Comparison of ENCODE assay signal across 8 cellular contexts in genomic region chr15:64809649-64810498, GRCh38. TPM values are rescaled to one million over a fixed set of nuclear protein-coding genes. Genes with fewer than 3 reads are reported as not detected.
DNase-seq lines count a peak whose midpoint lies in the region; ATAC-seq and TF ChIP-seq lines count a peak whose summit lies in the region.

No MANE protein-coding gene starts in this region.

- no peaks in the 10 kb centered on the region for H3K79me1 ChIP-seq in IMR-90 (ENCODE audit: low read depth in 1 of 2, low read length in 2 of 2)

- H4K91ac ChIP-seq in IMR-90 (ENCODE audit: insufficient read depth, low read depth, low read length): no peak overlapping the region

- WGBS in IMR-90 (ENCODE audit: extremely low coverage in 2 of 2, insufficient read length in 1 of 2), 2 experiments: 17% methylated on average over 2 of the region's 14 CpGs; no CpG with 5 or more reads in 1 of the 2 experiments

- TF ChIP-seq POLR2A in IMR-90 (IDR thresholded peaks at IDR 0.05; ENCODE audit: low read depth, low read length): no peak

- H2BK5ac ChIP-seq in IMR-90 (ENCODE audit: low read depth, low read length, poor library complexity, severe bottlenecking): no peak overlapping the region

- H3K9me3 ChIP-seq in IMR-90 (ENCODE audit: control insufficient read depth, insufficient read depth, low read length) (no peaks in the 10 kb centered on the region), fibroblast of lung (ENCODE audit: control insufficient read depth, insufficient read depth, low read depth, low read length) (no peaks in the 10 kb centered on the region)
- H3K9me3 ChIP-seq in naive thymus-derived CD4-positive, alpha-beta T cell (ENCODE audit: control insufficient read depth in 2 of 3, low read length in 3 of 3): no peaks in the 10 kb centered on the region

- H3K23ac ChIP-seq in IMR-90 (ENCODE audit: low read depth, low read length): no peak overlapping the region

- no peak overlapping the region for H4K5ac ChIP-seq in IMR-90 (ENCODE audit: low read depth, low read length)

- H4K20me1 ChIP-seq in IMR-90 (ENCODE audit: insufficient read depth, low read length) (no peaks in the 10 kb centered on the region), fibroblast of lung (ENCODE audit: control insufficient read depth, extremely low read depth, insufficient read depth, low read length) (no peaks in the 10 kb centered on the region)

- H3K36me3 Mint-ChIP-seq in naive thymus-derived CD4-positive, alpha-beta T cell: peaks cover 0 to 2% (median 0%) of the 10 kb centered on the region in 5 donors

- TF ChIP-seq CTCF in IMR-90 (conservative IDR thresholded peaks at IDR 0.05; ENCODE audit: low read depth, low read length) (peak; percentile 91), fibroblast of lung (conservative IDR thresholded peaks at IDR 0.05 in 1 of 2, IDR thresholded peaks at IDR 0.05 in 1 of 2; ENCODE audit: low read depth in 1 of 2, low read length in 2 of 2) (peak; percentile 90)

- no TSS peak for BruUV-seq in IMR-90 (replicated peaks; lab: Mats Ljungman, UMichigan)

- 0 out of 2 replicates have a peak overlapping the region, but pooled peaks have one; percentile 45 for H2AK5ac ChIP-seq in IMR-90 (ENCODE audit: low read depth, low read length)

- H3K36me3 ChIP-seq in IMR-90 (ENCODE audit: control insufficient read depth, insufficient read depth, low read length): no peaks in the 10 kb centered on the region
- H3K36me3 ChIP-seq in fibroblast of lung (ENCODE audit: control insufficient read depth, insufficient read depth, low read length): no peaks in the 10 kb centered on the region
- no peaks in the 10 kb centered on the region for H3K36me3 ChIP-seq in naive thymus-derived CD4-positive, alpha-beta T cell (ENCODE audit: control insufficient read depth in 2 of 3, insufficient read depth in 3 of 3, low read length in 3 of 3)

- no peak overlapping the region for H3K4me3 Mint-ChIP-seq in naive thymus-derived CD4-positive, alpha-beta T cell
- H3K4me3 Mint-ChIP-seq in stimulated activated naive CD8-positive, alpha-beta T cell treated with anti-CD3 and anti-CD28 coated beads, Interleukin-15, amount 100 ng/mL, for 72 hours: no peak overlapping the region

- H3K79me2 ChIP-seq in fibroblast of lung (ENCODE audit: control insufficient read depth, insufficient read depth, low read length): no peaks in the 10 kb centered on the region

- CTCF ChIA-PET in IMR-90 (lab: Yijun Ruan, JAX): interaction anchor here (0.6 to 1.7 kb wide), 14 partner anchors 8 to 1012 kb away, joined by 3 to 11 read pairs (median 4); partner anchors contain the start of gene PIF1
- CTCF ChIA-PET in naive thymus-derived CD4-positive, alpha-beta T cell (lab: Charles Lee): interaction anchor here (0.5 to 2.2 kb wide), 15 partner anchors 8 to 154 kb away, joined by 3 to 6 read pairs (median 4); no protein-coding TSS in a partner anchor

- no peak overlapping the region for H3K27ac Mint-ChIP-seq in naive thymus-derived CD4-positive, alpha-beta T cell
- H3K27ac Mint-ChIP-seq in stimulated activated naive CD8-positive, alpha-beta T cell treated with anti-CD3 and anti-CD28 coated beads, Interleukin-15, amount 100 ng/mL, for 72 hours: no peak overlapping the region

- H3K9ac ChIP-seq in IMR-90 (ENCODE audit: low read depth, low read length) (no peak overlapping the region), fibroblast of lung (ENCODE audit: insufficient read depth, low read length) (no peak overlapping the region)

- H2AFZ ChIP-seq in IMR-90 (replicated peaks; ENCODE audit: low read length, poor library complexity) (peak overlapping the region; percentile 82), fibroblast of lung (ENCODE audit: low read length) (no peak overlapping the region)

- no peaks in the 10 kb centered on the region for H3K9me1 ChIP-seq in IMR-90 (ENCODE audit: insufficient read depth, low read length)

- intact Hi-C loops in IMR-90 (cut with micrococcal nuclease): loop anchor here (1.0 to 2.0 kb wide), 2 partner anchors 79 to 123 kb away; no protein-coding TSS in a partner anchor
- intact Hi-C loops in naive thymus-derived CD4-positive, alpha-beta T cell (cut with micrococcal nuclease): loop anchor here (1.0 to 5.0 kb wide), 5 partner anchors 25 to 95 kb away; partner anchors contain the start of gene RBPMS2 (in 1 of the 2)

- H3K4me2 ChIP-seq in IMR-90 (ENCODE audit: low read depth, low read length): no peak overlapping the region
- no peak overlapping the region for H3K4me2 ChIP-seq in fibroblast of lung (ENCODE audit: extremely low read depth, insufficient read depth, low read length)

- POLR2A ChIA-PET in IMR-90 (lab: Charles Lee; ENCODE audit: unreplicated experiment): interaction anchor here (0.6 kb wide), 1 partner anchor 75 kb away, joined by 4 read pairs; no protein-coding TSS in a partner anchor
- POLR2A ChIA-PET in naive thymus-derived CD4-positive, alpha-beta T cell (lab: Charles Lee): no interaction called here

- H2BK20ac ChIP-seq in IMR-90 (ENCODE audit: low read depth, low read length): no peak overlapping the region

- in situ Hi-C loops in IMR-90 (cut with MboI; ENCODE audit: low sequenced_read_pairs): loop anchor here (5.0 kb wide), 1 partner anchor 78 kb away; no protein-coding TSS in a partner anchor

- no peak overlapping the region for H2BK120ac ChIP-seq in IMR-90 (ENCODE audit: low read depth, low read length)

- no peak overlapping the region for H3K18ac ChIP-seq in IMR-90 (ENCODE audit: low read depth, low read length)

- dilution Hi-C loops in IMR-90 (cut with HindIII; ENCODE audit: low sequenced_read_pairs, unreplicated experiment): no loop called here

- no peak overlapping the region for H2BK15ac ChIP-seq in IMR-90 (ENCODE audit: low read depth, low read length)

- peak; percentile 90 for DNase-seq in D341Med (ENCODE audit: low spot score)
- DNase-seq in IMR-90: peak; percentile 66
- DNase-seq in OCI-M1 (lab: John Stamatoyannopoulos, UW): peak; percentile 84
- DNase-seq in activated T-cell treated with anti-CD3 and anti-CD28 coated beads for 48 hours (ENCODE audit: low read depth): peak; percentile 54
- DNase-seq in fibroblast of lung (ENCODE audit: low read depth in 2 of 2): peak; percentile 58 to 69
- peak; percentile 21 to 75 (median 47) for DNase-seq in naive thymus-derived CD4-positive, alpha-beta T cell
- peak; percentile 50 to 54 for DNase-seq in stimulated activated naive CD8-positive, alpha-beta T cell treated with anti-CD3 and anti-CD28 coated beads, Interleukin-15, amount 100 ng/mL, for 72 hours

- H3K4me1 Mint-ChIP-seq in naive thymus-derived CD4-positive, alpha-beta T cell: peaks cover 0 to 8% (median 4%) of the 10 kb centered on the region in 7 donors
- no peaks in the 10 kb centered on the region for H3K4me1 Mint-ChIP-seq in stimulated activated naive CD8-positive, alpha-beta T cell treated with anti-CD3 and anti-CD28 coated beads, Interleukin-15, amount 100 ng/mL, for 72 hours

- H3K27ac ChIP-seq in IMR-90 (ENCODE audit: insufficient read depth, low read length) (no peak overlapping the region), fibroblast of lung (ENCODE audit: insufficient read depth, low read length) (no peak overlapping the region)
- no peak overlapping the region for H3K27ac ChIP-seq in naive thymus-derived CD4-positive, alpha-beta T cell (ENCODE audit: low read depth, low read length)

- ATAC-seq in IMR-90 (ENCODE audit: low read depth) (peak; percentile 96), HG02610 (IDR thresholded peaks at IDR 0.05; ENCODE audit: unreplicated experiment) (no peak)
- peak; percentile 80 for ATAC-seq in naive thymus-derived CD4-positive, alpha-beta T cell
- ATAC-seq in stimulated activated naive CD8-positive, alpha-beta T cell treated with anti-CD3 and anti-CD28 coated beads, Interleukin-15, amount 100 ng/mL, for 72 hours: peak; percentile 56

- H3K9me3 Mint-ChIP-seq in naive thymus-derived CD4-positive, alpha-beta T cell: peaks cover 0 to 1% (median 0%) of the 10 kb centered on the region in 11 donors
- H3K9me3 Mint-ChIP-seq in stimulated activated naive CD8-positive, alpha-beta T cell treated with anti-CD3 and anti-CD28 coated beads, Interleukin-15, amount 100 ng/mL, for 72 hours: no peaks in the 10 kb centered on the region

- H2AK9ac ChIP-seq in IMR-90 (replicated peaks; ENCODE audit: low read depth, low read length, poor library complexity): peak overlapping the region; percentile 31

- H3K4ac ChIP-seq in IMR-90 (ENCODE audit: low read depth, low read length): no peak overlapping the region

- no peaks in the 10 kb centered on the region; the same call in 1 of the 2 replicates for H3K27me3 ChIP-seq in IMR-90 (ENCODE audit: control insufficient read depth, insufficient read depth, low read length)
- no peaks in the 10 kb centered on the region for H3K27me3 ChIP-seq in fibroblast of lung (ENCODE audit: control insufficient read depth, insufficient read depth, low read length)
- H3K27me3 ChIP-seq in naive thymus-derived CD4-positive, alpha-beta T cell (ENCODE audit: control insufficient read depth in 2 of 2, insufficient read depth in 2 of 2, low read length in 2 of 2): no peaks in the 10 kb centered on the region

- TF ChIP-seq RAD21 in IMR-90 (IDR thresholded peaks at IDR 0.05; ENCODE audit: low read length): peak; percentile 86

- H3K14ac ChIP-seq in IMR-90 (replicated peaks; ENCODE audit: low read depth, low read length): no peak overlapping the region

- peak overlapping the region in 1 of 2 experiments; percentile 32; a peak in 1 of 4 replicates for H4K8ac ChIP-seq in IMR-90 (ENCODE audit: low read depth in 2 of 2, low read length in 2 of 2)

- H3K4me3 ChIP-seq in IMR-90 (ENCODE audit: insufficient read depth, low read depth, low read length) (no peak overlapping the region), fibroblast of lung (replicated peaks in 1 of 4; ENCODE audit: control extremely low read depth in 1 of 4, insufficient read depth in 1 of 4, low read depth in 3 of 4, low read length in 4 of 4) (no peak overlapping the region)
- no peak overlapping the region for H3K4me3 ChIP-seq in naive thymus-derived CD4-positive, alpha-beta T cell (ENCODE audit: low read length)

- H3K27me3 Mint-ChIP-seq in naive thymus-derived CD4-positive, alpha-beta T cell: peaks cover 0 to 12% (median 0%) of the 10 kb centered on the region in 5 donors
- no peaks in the 10 kb centered on the region for H3K27me3 Mint-ChIP-seq in stimulated activated naive CD8-positive, alpha-beta T cell treated with anti-CD3 and anti-CD28 coated beads, Interleukin-15, amount 100 ng/mL, for 72 hours

- no peak overlapping the region for H3K56ac ChIP-seq in IMR-90 (ENCODE audit: extremely low read depth, insufficient read depth, low read length)

- peaks cover 1% of the 10 kb centered on the region; the same call in 1 of the 2 replicates for H3K4me1 ChIP-seq in IMR-90 (ENCODE audit: control insufficient read depth, insufficient read depth, low read length)
- H3K4me1 ChIP-seq in fibroblast of lung (ENCODE audit: control insufficient read depth, extremely low read depth, insufficient read depth, low read length): no peaks in the 10 kb centered on the region
- peaks cover 0 to 3% of the 10 kb centered on the region in 2 donors for H3K4me1 ChIP-seq in naive thymus-derived CD4-positive, alpha-beta T cell (ENCODE audit: control insufficient read depth in 2 of 2, insufficient read depth in 2 of 2, low read length in 2 of 2)

RNA-seq across cellular contexts. Expression of gene PIF1, which starts 15.6 kb away (rescaled TPM):
- total RNA-seq in IMR-90 (2012; rRNA removed) (3.9 and 5.3 TPM in 2 replicates), fibroblast of lung (3.1 and 9.4 TPM in 2 replicates)
- polyA plus RNA-seq in IMR-90 (2012; rRNA removed) (19.2 and 19.9 TPM in 2 replicates), fibroblast of lung (5.1 and 5.2 TPM in 2 replicates)
- polyA plus RNA-seq in IMR-90 (2012; cell fraction: cytosol; rRNA removed): 10.6 and 10.8 TPM in 2 replicates
- 72.6 and 161 TPM in 2 replicates for polyA plus RNA-seq in IMR-90 (2012; cell fraction: nucleus; rRNA removed; ENCODE audit: low replicate concordance)
- polyA plus RNA-seq in fibroblast of lung (2012): 5.1 and 6.2 TPM in 2 replicates
- 5.8 and 16.8 TPM in 2 replicates for polyA minus RNA-seq in fibroblast of lung (ENCODE audit: low replicate concordance)
- 10 to 100 TPM in 1 of 5 experiments, 1 to 10 TPM in 1, under 1 TPM in 1, not detected in 2; 0.34 to 30.2 (median 1.0) TPM for total RNA-seq in naive thymus-derived CD4-positive, alpha-beta T cell
- polyA plus RNA-seq in naive thymus-derived CD4-positive, alpha-beta T cell: not detected

RNA-seq across cellular contexts. Expression of gene PLEKHO2, which starts 31.8 kb away (rescaled TPM):
- total RNA-seq in IMR-90 (2012; rRNA removed): 18.6 and 19.0 TPM in 2 replicates
- 22.5 and 24.6 TPM in 2 replicates for polyA plus RNA-seq in IMR-90 (2012; rRNA removed)
- 12.6 and 25.0 TPM in 2 replicates for polyA plus RNA-seq in IMR-90 (2012; cell fraction: cytosol; rRNA removed)
- 37.2 and 43.5 TPM in 2 replicates for polyA plus RNA-seq in IMR-90 (2012; cell fraction: nucleus; rRNA removed; ENCODE audit: low replicate concordance)
- 70.1 and 163 TPM in 2 replicates for total RNA-seq in fibroblast of lung
- 39.2 and 78.6 TPM in 2 replicates for polyA plus RNA-seq in fibroblast of lung
- polyA plus RNA-seq in fibroblast of lung (2012): 50.1 and 100 TPM in 2 replicates
- 85.7 and 150 TPM in 2 replicates for polyA minus RNA-seq in fibroblast of lung (ENCODE audit: low replicate concordance)
- total RNA-seq in naive thymus-derived CD4-positive, alpha-beta T cell: 10 to 100 TPM in 4 of 5 experiments, 1 to 10 TPM in 1; 8.6 to 52.3 (median 14.0) TPM
- polyA plus RNA-seq in naive thymus-derived CD4-positive, alpha-beta T cell: 10 to 100 TPM; 10.3 to 20.9 TPM

RNA-seq across cellular contexts. Expression of gene RBPMS2, which starts 34.5 kb away (rescaled TPM):
- total RNA-seq in IMR-90 (2012; rRNA removed) (under 0.01 TPM in 1 of 2 replicates, not detected in the other), fibroblast of lung (under 0.01 TPM in 1 of 2 replicates, not detected in the other)
- polyA plus RNA-seq in IMR-90 (2012; rRNA removed) (2.3 and 2.8 TPM in 2 replicates), fibroblast of lung (0.18 and 1.1 TPM in 2 replicates)
- polyA plus RNA-seq in IMR-90 (2012; cell fraction: cytosol; rRNA removed): 2.2 and 2.9 TPM in 2 replicates
- 2.0 and 2.3 TPM in 2 replicates for polyA plus RNA-seq in IMR-90 (2012; cell fraction: nucleus; rRNA removed; ENCODE audit: low replicate concordance)
- polyA plus RNA-seq in fibroblast of lung (2012): 1.1 and 3.4 TPM in 2 replicates
- polyA minus RNA-seq in fibroblast of lung (ENCODE audit: low replicate concordance): 6.6 TPM in 1 of 2 replicates, not detected in the other
- total RNA-seq in naive thymus-derived CD4-positive, alpha-beta T cell: 1 to 10 TPM in 1 of 5 experiments, not detected in 4; 1.2 TPM
- not detected for polyA plus RNA-seq in naive thymus-derived CD4-positive, alpha-beta T cell
